Comparison of ENCODE assay signal across 11 cellular contexts in genomic region chr13:40352807-40353562, GRCh38.
DNase-seq lines count a peak whose midpoint lies in the region; ATAC-seq and TF ChIP-seq lines count a peak whose summit lies in the region.
"Had no signal": no experiment of that assay in that cellular context is flagged by ENCODE, and none has a peak within 500 bp of the region (broad histone marks: within the 10 kb centered on the region; RNA-seq: fewer than 3 reads in every experiment).

No MANE protein-coding gene starts in this region.

- peaks cover 4% of the 10 kb centered on the region; the same call in 1 of the 2 replicates for H3K4me1 ChIP-seq in GM23248 (ENCODE audit: insufficient read depth)
- peaks cover 24% of the 10 kb centered on the region for H3K4me1 ChIP-seq in left ventricle myocardium inferior

- H4K20me1 ChIP-seq in GM23248 (ENCODE audit: insufficient read depth), result no peaks in the 10 kb centered on the region

- in situ Hi-C loops in GM23248 (cut with MboI), result no loop called here

- no peak overlapping the region for H2AFZ ChIP-seq in GM23248

- 48 to 51% methylated on average over 6 of the region's 6 CpGs for WGBS in GM23248 (ENCODE audit: low coverage in 1 of 2, low lambda C conversion rate in 2 of 2, missing lambda C conversion rate in 2 of 2), 2 experiments

- intact Hi-C loops in left ventricle myocardium inferior (cut with micrococcal nuclease), result no loop called here

- DNase-seq in GM23248 (peak; percentile 31), astrocyte of the hippocampus (ENCODE audit: low read depth, low spot score) (peak; percentile 30), left ventricle myocardium inferior (no peak), putamen (ENCODE audit: low spot score) (peak; percentile 63), KG1 (lab: John Stamatoyannopoulos, UW) (no peak)
- DNase-seq: aorta, GOT3, small intestine had no signal

- H3K27me3 ChIP-seq in GM23248 (replicated peaks; ENCODE audit: insufficient read depth), result no peaks in the 10 kb centered on the region
- H3K27me3 ChIP-seq in left ventricle myocardium inferior (ENCODE audit: low read depth), result no peaks in the 10 kb centered on the region

- H3K9me3 ChIP-seq in GM23248 (ENCODE audit: low read depth) (no peaks in the 10 kb centered on the region), left ventricle myocardium inferior (replicated peaks) (no peaks in the 10 kb centered on the region)

- no peak overlapping the region for H3K27ac ChIP-seq in GM23248
- peak overlapping the region; percentile 78 for H3K27ac ChIP-seq in left ventricle myocardium inferior (replicated peaks)

- H3K79me2 ChIP-seq in GM23248 (ENCODE audit: insufficient read depth), result no peaks in the 10 kb centered on the region

- no peak for TF ChIP-seq CTCF in left ventricle myocardium inferior (IDR thresholded peaks at IDR 0.05; ENCODE audit: borderline replicate concordance)

- H3K9me2 ChIP-seq in GM23248 (ENCODE audit: insufficient read depth), result no peaks in the 10 kb centered on the region

- no peak for ATAC-seq in GM19455 (IDR thresholded peaks at IDR 0.05; ENCODE audit: unreplicated experiment)
- ATAC-seq in HG03521 (IDR thresholded peaks at IDR 0.05; ENCODE audit: unreplicated experiment), result no peak
- no peak for ATAC-seq in GM19395 (IDR thresholded peaks at IDR 0.05; ENCODE audit: unreplicated experiment)

- no peak overlapping the region for H3K4me2 ChIP-seq in GM23248 (ENCODE audit: unreplicated experiment)

- H3F3A ChIP-seq in GM23248 (ENCODE audit: insufficient read depth), result no peaks in the 10 kb centered on the region

- H3K4me3 ChIP-seq in GM23248, result no peak overlapping the region
- no peak overlapping the region for H3K4me3 ChIP-seq in left ventricle myocardium inferior

- H3K9ac ChIP-seq in GM23248, result no peak overlapping the region

- H3K36me3 ChIP-seq in GM23248 (ENCODE audit: low read depth), result no peaks in the 10 kb centered on the region
- no peaks in the 10 kb centered on the region for H3K36me3 ChIP-seq in left ventricle myocardium inferior

Comparison
In these comparisons a context has a peak if more than half of its experiments do, and no peak if none do; other contexts are left out.
1. DNase-seq: peak in GM23248 (single experiment), astrocyte of the hippocampus (single experiment) and putamen (single experiment); none in left ventricle myocardium inferior (single experiment) and KG1 (single experiment).